ENCODE assay signal across 1 cellular context in genomic region chr10:28940158-28940888, GRCh38.
A peak's percentile ranks its signal among the peaks of the same experiment; 100 is the strongest.
TF ChIP-seq lines count a peak whose summit lies in the region.

No MANE protein-coding gene starts in this region.

TF ChIP-seq in K562, 482 proteins besides CTCF, POLR2A, EP300 and RAD21 (continued from another document):
- TF ChIP-seq, protein P1, sequence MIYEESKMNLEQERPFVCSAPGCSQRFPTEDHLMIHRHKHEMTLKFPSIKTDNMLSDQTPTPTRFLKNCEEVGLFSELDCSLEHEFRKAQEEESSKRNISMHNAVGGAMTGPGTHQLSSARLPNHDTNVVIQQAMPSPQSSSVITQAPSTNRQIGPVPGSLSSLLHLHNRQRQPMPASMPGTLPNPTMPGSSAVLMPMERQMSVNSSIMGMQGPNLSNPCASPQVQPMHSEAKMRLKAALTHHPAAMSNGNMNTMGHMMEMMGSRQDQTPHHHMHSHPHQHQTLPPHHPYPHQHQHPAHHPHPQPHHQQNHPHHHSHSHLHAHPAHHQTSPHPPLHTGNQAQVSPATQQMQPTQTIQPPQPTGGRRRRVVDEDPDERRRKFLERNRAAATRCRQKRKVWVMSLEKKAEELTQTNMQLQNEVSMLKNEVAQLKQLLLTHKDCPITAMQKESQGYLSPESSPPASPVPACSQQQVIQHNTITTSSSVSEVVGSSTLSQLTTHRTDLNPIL (CRISPR knock-in tag; IDR thresholded peaks at IDR 0.05): no peak
- no peak for TF ChIP-seq BACH1 (tag; IDR thresholded peaks at IDR 0.05)
- no peak for TF ChIP-seq SMC3 (conservative IDR thresholded peaks at IDR 0.05; ENCODE audit: insufficient read depth, low read depth, low read length)
- TF ChIP-seq CEBPB (tag; IDR thresholded peaks at IDR 0.05): peak; percentile 61
- TF ChIP-seq GATAD2A (IDR thresholded peaks at IDR 0.05): no peak
- TF ChIP-seq PHB2 (IDR thresholded peaks at IDR 0.05; ENCODE audit: low read depth): no peak
- no peak for TF ChIP-seq RNF2 (IDR thresholded peaks at IDR 0.05)
- no peak for TF ChIP-seq ZNF175 (CRISPR knock-in tag; IDR thresholded peaks at IDR 0.05; ENCODE audit: low read depth)
- TF ChIP-seq, protein P2, sequence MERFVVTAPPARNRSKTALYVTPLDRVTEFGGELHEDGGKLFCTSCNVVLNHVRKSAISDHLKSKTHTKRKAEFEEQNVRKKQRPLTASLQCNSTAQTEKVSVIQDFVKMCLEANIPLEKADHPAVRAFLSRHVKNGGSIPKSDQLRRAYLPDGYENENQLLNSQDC (CRISPR knock-in tag; IDR thresholded peaks at IDR 0.05): no peak
- TF ChIP-seq NONO (IDR thresholded peaks at IDR 0.05; ENCODE audit: low read depth in 2 of 2, low read length in 1 of 2): no peak
- TF ChIP-seq MBD2 (IDR thresholded peaks at IDR 0.05; ENCODE audit: borderline replicate concordance, low read depth): no peak
- no peak for TF ChIP-seq MEF2A (IDR thresholded peaks at IDR 0.05; ENCODE audit: control insufficient read depth, low read depth, low read length)
- 0 out of 2 replicates have a peak, but pooled peaks have one; percentile 34 for TF ChIP-seq FOSL1 (tag; conservative IDR thresholded peaks at IDR 0.05)
- no peak for TF ChIP-seq RBBP5 (IDR thresholded peaks at IDR 0.05; ENCODE audit: borderline replicate concordance, insufficient read depth, low read length, poor library complexity, severe bottlenecking)
- TF ChIP-seq CREBBP (IDR thresholded peaks at IDR 0.05; ENCODE audit: low read depth, low read length): no peak
- no peak for TF ChIP-seq PTTG1 (tag; IDR thresholded peaks at IDR 0.05; ENCODE audit: low read depth)
- no peak for TF ChIP-seq MTF1 (CRISPR knock-in tag; IDR thresholded peaks at IDR 0.05; ENCODE audit: borderline replicate concordance)
- TF ChIP-seq MEF2D (tag; conservative IDR thresholded peaks at IDR 0.05; ENCODE audit: low read depth): no peak
- no peak for TF ChIP-seq TBL1XR1 (IDR thresholded peaks at IDR 0.05; ENCODE audit: low read length in 2 of 2)
- no peak for TF ChIP-seq SMARCE1 (IDR thresholded peaks at IDR 0.05)
- TF ChIP-seq E2F3 (CRISPR knock-in tag; IDR thresholded peaks at IDR 0.05): no peak
- no peak for TF ChIP-seq THRA (IDR thresholded peaks at IDR 0.05)
- TF ChIP-seq FOXM1 (IDR thresholded peaks at IDR 0.05; ENCODE audit: low read depth): peak; percentile 45; the same call in 1 of the 2 replicates
- TF ChIP-seq FOXM1 (CRISPR knock-in tag; IDR thresholded peaks at IDR 0.05; ENCODE audit: low read depth): no peak
TF ChIP-seq in K562: peak in this region for 8.
